7 cellular contexts compared by ENCODE assay signal in the genomic region with DNA sequence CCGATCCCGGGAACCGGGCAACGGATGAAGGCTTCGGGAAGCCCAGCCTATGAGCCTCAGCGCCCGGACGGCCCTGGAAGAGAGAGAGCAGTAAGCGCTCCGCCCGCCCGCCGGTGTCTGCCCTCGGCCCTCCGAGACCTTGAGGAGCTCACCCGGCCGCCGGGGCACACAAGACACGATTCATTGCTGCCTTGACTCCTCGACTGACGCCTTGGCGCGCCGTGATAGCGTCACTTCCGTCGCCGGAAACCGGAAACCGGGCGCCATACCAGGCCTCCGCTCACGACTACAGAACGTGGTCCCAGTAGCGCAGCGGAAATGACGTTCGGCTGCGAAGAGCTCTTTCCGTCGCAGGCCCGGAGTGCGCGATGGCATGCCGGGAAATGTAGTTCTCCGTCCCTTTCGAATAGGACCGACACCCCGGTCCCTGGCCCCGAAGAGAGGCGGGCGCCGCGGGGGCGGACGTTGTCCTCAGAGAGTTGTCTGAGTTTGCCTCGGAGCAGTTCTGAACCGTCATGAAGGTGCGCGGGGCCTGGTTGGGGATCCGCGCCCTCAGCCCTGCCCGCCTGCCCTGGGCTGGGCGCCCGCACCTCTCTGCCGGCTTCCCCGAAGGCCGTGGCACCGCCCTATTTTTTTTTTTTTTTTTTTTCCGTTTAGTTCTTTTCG.
DNase-seq lines count a peak whose midpoint lies in the region; ATAC-seq and TF ChIP-seq lines count a peak whose summit lies in the region.

A gene (minus strand): TSS at position 208 of the 666 bp plus-strand sequence. CDS start 24 bp downstream, at position 184.

- TF ChIP-seq CTCF in astrocyte of the spinal cord (IDR thresholded peaks at IDR 0.05; ENCODE audit: low read depth, low read length) (no peak), retinal pigment epithelial cell (conservative IDR thresholded peaks at IDR 0.05; ENCODE audit: low read depth, low read length) (no peak)

- in situ Hi-C loops in astrocyte of the spinal cord (cut with HindIII; ENCODE audit: low sequenced_read_pairs) = no loop called here

- H3K4me3 ChIP-seq in astrocyte of the spinal cord (ENCODE audit: low read depth, low read length) = peak within 1 kb of the TSS; percentile 94
- H3K4me3 ChIP-seq in retinal pigment epithelial cell (ENCODE audit: low read length) = peak within 1 kb of the TSS; percentile 99

- ATAC-seq in GM18508 (IDR thresholded peaks at IDR 0.05; ENCODE audit: insufficient read depth, unreplicated experiment) = peak; percentile 80
- peak; percentile 95 for ATAC-seq in HG03025 (IDR thresholded peaks at IDR 0.05; ENCODE audit: low FRiP score, unreplicated experiment)

- peak; percentile 96 to 99 for DNase-seq in NCI-H2081 (lab: John Stamatoyannopoulos, UW)
- DNase-seq in T1000 (lab: John Stamatoyannopoulos, UW) = peak; percentile 96
- DNase-seq in astrocyte of the spinal cord (ENCODE audit: low read depth, low spot score) = peak; percentile 98
- DNase-seq in hippocampal formation (lab: John Stamatoyannopoulos, UW) = peak; percentile 96 to 98
- peak; percentile 95 for DNase-seq in retinal pigment epithelial cell (ENCODE audit: low read depth)

Comparison
In these comparisons a context has a peak if more than half of its experiments do, and no peak if none do; other contexts are left out.
1. Peak in every context shown above with its lines: DNase-seq, ATAC-seq and H3K4me3 ChIP-seq.